In the genomic region with DNA sequence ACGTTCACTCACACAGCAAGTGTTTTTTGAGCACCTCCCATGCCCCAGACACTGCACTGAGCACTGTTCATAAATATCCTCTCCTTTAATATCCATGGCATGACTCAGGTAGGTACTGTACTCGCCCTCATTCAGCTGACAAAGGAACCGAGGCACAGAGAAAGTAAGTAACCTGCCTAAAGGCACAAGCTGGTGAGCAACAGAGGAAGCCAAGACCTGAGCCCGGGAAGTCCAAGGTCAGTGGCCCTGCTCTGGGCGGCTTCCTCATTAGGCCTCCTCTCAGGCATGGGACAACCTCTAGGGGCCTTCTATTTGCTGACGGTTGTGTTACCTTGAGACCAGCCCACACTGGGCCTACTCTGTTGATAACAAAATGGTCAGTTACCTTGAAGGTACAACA, we compare ENCODE assay signal across 1 cellular context.
TF ChIP-seq lines count a peak whose summit lies in the region.

No MANE protein-coding gene starts in this region.

TF ChIP-seq in HepG2, 621 proteins besides CTCF, POLR2A, EP300 and RAD21:
- no peak for TF ChIP-seq ZNF788 (CRISPR knock-in tag; IDR thresholded peaks at IDR 0.05; ENCODE audit: borderline replicate concordance)
- TF ChIP-seq, protein P1, sequence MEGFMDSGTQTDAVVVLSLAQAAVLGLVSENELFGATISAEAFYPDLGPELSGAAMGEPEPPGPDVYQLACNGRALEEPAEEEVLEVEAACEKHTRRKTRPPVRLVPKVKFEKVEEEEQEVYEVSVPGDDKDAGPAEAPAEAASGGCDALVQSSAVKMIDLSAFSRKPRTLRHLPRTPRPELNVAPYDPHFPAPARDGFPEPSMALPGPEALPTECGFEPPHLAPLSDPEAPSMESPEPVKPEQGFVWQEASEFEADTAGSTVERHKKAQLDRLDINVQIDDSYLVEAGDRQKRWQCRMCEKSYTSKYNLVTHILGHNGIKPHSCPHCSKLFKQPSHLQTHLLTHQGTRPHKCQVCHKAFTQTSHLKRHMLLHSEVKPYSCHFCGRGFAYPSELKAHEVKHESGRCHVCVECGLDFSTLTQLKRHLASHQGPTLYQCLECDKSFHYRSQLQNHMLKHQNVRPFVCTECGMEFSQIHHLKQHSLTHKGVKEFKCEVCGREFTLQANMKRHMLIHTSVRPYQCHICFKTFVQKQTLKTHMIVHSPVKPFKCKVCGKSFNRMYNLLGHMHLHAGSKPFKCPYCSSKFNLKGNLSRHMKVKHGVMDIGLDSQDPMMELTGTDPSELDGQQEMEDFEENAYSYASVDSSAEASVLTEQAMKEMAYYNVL (CRISPR knock-in tag; IDR thresholded peaks at IDR 0.05; ENCODE audit: borderline replicate concordance) = no peak
- TF ChIP-seq JDP2 (CRISPR knock-in tag; IDR thresholded peaks at IDR 0.05; ENCODE audit: borderline replicate concordance) = no peak
- TF ChIP-seq ZFAT (CRISPR knock-in tag; conservative IDR thresholded peaks at IDR 0.05) = no peak
- TF ChIP-seq, protein P2, sequence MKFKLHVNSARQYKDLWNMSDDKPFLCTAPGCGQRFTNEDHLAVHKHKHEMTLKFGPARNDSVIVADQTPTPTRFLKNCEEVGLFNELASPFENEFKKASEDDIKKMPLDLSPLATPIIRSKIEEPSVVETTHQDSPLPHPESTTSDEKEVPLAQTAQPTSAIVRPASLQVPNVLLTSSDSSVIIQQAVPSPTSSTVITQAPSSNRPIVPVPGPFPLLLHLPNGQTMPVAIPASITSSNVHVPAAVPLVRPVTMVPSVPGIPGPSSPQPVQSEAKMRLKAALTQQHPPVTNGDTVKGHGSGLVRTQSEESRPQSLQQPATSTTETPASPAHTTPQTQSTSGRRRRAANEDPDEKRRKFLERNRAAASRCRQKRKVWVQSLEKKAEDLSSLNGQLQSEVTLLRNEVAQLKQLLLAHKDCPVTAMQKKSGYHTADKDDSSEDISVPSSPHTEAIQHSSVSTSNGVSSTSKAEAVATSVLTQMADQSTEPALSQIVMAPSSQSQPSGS (CRISPR knock-in tag; IDR thresholded peaks at IDR 0.05) = 0 out of 2 replicates have a peak, but pooled peaks have one; percentile 19
- TF ChIP-seq MAFK (conservative IDR thresholded peaks at IDR 0.05 in 1 of 2, IDR thresholded peaks at IDR 0.05 in 1 of 2; ENCODE audit: low read length in 2 of 2) = 0 out of 4 replicates have a peak, but pooled peaks of 1 of the 2 experiments have one; percentile 9
- peak; percentile 46; the same call in 1 of the 2 replicates for TF ChIP-seq ZFX (CRISPR knock-in tag; IDR thresholded peaks at IDR 0.05; ENCODE audit: low read depth)
- no peak for TF ChIP-seq RAD51 (IDR thresholded peaks at IDR 0.05; ENCODE audit: borderline replicate concordance)
- 0 out of 2 replicates have a peak, but pooled peaks have one; percentile 35 for TF ChIP-seq PHF21A (CRISPR knock-in tag; IDR thresholded peaks at IDR 0.05)
- TF ChIP-seq PHF8 (CRISPR knock-in tag; IDR thresholded peaks at IDR 0.05) = no peak
- TF ChIP-seq ZBTB38 (CRISPR knock-in tag; IDR thresholded peaks at IDR 0.05) = no peak
- TF ChIP-seq ZNF644 (CRISPR knock-in tag; IDR thresholded peaks at IDR 0.05; ENCODE audit: low read depth) = no peak
- 0 out of 2 replicates have a peak, but pooled peaks have one; percentile 26 for TF ChIP-seq ELF3 (CRISPR knock-in tag; IDR thresholded peaks at IDR 0.05)
- TF ChIP-seq ZMYM4 (CRISPR knock-in tag; IDR thresholded peaks at IDR 0.05) = peak; percentile 27; the same call in 1 of the 2 replicates
- peak; percentile 51 for TF ChIP-seq HNF4A (CRISPR knock-in tag; IDR thresholded peaks at IDR 0.05)
- peak; percentile 46 for TF ChIP-seq ZFY (CRISPR knock-in tag; IDR thresholded peaks at IDR 0.05)
- TF ChIP-seq ZNF687 (CRISPR knock-in tag; IDR thresholded peaks at IDR 0.05) = peak; percentile 28; the same call in 1 of the 2 replicates
- TF ChIP-seq, protein P3, sequence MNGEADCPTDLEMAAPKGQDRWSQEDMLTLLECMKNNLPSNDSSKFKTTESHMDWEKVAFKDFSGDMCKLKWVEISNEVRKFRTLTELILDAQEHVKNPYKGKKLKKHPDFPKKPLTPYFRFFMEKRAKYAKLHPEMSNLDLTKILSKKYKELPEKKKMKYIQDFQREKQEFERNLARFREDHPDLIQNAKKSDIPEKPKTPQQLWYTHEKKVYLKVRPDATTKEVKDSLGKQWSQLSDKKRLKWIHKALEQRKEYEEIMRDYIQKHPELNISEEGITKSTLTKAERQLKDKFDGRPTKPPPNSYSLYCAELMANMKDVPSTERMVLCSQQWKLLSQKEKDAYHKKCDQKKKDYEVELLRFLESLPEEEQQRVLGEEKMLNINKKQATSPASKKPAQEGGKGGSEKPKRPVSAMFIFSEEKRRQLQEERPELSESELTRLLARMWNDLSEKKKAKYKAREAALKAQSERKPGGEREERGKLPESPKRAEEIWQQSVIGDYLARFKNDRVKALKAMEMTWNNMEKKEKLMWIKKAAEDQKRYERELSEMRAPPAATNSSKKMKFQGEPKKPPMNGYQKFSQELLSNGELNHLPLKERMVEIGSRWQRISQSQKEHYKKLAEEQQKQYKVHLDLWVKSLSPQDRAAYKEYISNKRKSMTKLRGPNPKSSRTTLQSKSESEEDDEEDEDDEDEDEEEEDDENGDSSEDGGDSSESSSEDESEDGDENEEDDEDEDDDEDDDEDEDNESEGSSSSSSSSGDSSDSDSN (CRISPR knock-in tag; IDR thresholded peaks at IDR 0.05) = no peak
TF ChIP-seq in HepG2: peak in this region for 9.
